Comparison of ENCODE assay signal across 36 cellular contexts in the genomic region with DNA sequence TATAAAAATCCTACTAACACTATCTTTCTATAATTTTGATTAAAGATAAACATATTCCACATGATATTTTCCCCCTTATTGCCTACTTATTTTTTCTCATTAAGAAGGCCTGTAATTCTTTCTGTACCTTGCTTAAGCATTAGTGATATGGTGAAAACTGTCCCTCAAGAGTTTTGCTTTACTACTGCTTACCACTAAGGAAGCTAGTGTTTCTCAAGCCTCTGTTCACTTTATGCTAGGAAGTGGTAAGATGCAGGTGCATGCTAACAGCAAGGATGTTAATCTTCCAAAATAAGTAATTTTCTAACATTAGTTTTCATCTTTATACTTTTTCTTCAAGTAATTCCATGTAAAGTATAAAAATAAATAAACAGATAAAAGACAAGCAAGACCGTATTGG.
"Had no signal": no experiment of that assay in that cellular context is flagged by ENCODE, and none has a peak within 500 bp of the region (broad histone marks: within the 10 kb centered on the region; RNA-seq: fewer than 3 reads in every experiment).

No MANE protein-coding gene starts in this region.

- H3K36me3 ChIP-seq: MG63 had no signal

- H3K4me3 ChIP-seq: MG63 had no signal

- H3K9me3 ChIP-seq: MG63 had no signal

- H3K27me3 ChIP-seq: MG63 had no signal

- DNase-seq: Karpas-422, Kasumi-1, MG63, MM.1S, MV-4-11, NCI-H1048, NCI-H1092, NCI-H1092 treated with DMSO at 0.1 percent for 48 hours, NCI-H1105, NCI-H1105 treated with DMSO at 0.1 percent for 48 hours, NCI-H1417, NCI-H1417 treated with DMSO at 0.1 percent for 48 hours, NCI-H1436, NCI-H1436 treated with DMSO at 0.1 percent for 48 hours, NCI-H146, NCI-H1694, NCI-H1694 treated with DMSO at 0.1 percent for 48 hours, NCI-H187, NCI-H187 treated with DMSO at 0.1 percent for 48 hours, NCI-H1930, NCI-H2029, NCI-H2029 treated with DMSO at 0.1 percent for 48 hours, NCI-H2081, NCI-H2081 treated with DMSO at 0.1 percent for 48 hours, NCI-H2107, NCI-H2171, NCI-H2171 treated with DMSO at 0.1 percent for 48 hours, NCI-H2227 treated with DMSO at 0.1 percent for 48 hours, NCI-H226, NCI-H345, NCI-H446, NCI-H446 treated with DMSO at 0.1 percent for 48 hours, NCI-H510A, NCI-H510A treated with DMSO at 0.1 percent for 48 hours, NCI-H524, NCI-H524 treated with DMSO at 0.1 percent for 48 hours had no signal
